In the genomic region with DNA sequence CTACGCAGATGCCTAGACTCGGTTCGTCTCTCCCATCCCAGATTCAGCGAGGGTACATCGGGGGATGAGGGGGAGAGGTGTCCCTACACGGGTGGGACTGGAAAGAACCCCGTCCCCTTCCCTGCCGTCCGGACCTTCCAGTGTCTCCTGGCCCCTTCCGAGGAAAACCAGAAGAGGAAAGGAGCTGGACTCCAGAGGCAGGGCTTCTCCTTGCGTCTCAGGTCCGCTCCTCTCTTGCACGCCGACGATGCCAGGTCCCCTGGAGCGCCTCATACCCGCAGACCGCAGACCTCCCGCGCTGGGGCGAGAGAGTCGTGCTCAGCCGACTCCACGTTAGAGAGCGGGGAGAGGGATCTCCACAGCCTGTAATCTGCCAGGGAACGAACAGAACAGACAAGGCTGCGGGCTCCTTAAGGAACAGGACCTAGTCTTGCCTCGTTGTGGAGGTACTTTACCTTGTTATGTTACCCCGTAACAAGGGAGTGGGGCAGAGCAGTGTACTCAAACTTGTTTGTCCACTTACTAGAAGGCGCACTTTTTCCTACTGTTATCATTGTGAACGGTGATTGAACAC, we compare ENCODE assay signal across 1 cellular context.
TF ChIP-seq lines count a peak whose summit lies in the region.

No MANE protein-coding gene starts in this region.

TF ChIP-seq in HepG2, 621 proteins besides CTCF, POLR2A, EP300 and RAD21 (continued from another document):
- TF ChIP-seq, protein P1, sequence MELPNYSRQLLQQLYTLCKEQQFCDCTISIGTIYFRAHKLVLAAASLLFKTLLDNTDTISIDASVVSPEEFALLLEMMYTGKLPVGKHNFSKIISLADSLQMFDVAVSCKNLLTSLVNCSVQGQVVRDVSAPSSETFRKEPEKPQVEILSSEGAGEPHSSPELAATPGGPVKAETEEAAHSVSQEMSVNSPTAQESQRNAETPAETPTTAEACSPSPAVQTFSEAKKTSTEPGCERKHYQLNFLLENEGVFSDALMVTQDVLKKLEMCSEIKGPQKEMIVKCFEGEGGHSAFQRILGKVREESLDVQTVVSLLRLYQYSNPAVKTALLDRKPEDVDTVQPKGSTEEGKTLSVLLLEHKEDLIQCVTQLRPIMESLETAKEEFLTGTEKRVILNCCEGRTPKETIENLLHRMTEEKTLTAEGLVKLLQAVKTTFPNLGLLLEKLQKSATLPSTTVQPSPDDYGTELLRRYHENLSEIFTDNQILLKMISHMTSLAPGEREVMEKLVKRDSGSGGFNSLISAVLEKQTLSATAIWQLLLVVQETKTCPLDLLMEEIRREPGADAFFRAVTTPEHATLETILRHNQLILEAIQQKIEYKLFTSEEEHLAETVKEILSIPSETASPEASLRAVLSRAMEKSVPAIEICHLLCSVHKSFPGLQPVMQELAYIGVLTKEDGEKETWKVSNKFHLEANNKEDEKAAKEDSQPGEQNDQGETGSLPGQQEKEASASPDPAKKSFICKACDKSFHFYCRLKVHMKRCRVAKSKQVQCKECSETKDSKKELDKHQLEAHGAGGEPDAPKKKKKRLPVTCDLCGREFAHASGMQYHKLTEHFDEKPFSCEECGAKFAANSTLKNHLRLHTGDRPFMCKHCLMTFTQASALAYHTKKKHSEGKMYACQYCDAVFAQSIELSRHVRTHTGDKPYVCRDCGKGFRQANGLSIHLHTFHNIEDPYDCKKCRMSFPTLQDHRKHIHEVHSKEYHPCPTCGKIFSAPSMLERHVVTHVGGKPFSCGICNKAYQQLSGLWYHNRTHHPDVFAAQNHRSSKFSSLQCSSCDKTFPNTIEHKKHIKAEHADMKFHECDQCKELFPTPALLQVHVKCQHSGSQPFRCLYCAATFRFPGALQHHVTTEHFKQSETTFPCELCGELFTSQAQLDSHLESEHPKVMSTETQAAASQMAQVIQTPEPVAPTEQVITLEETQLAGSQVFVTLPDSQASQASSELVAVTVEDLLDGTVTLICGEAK (IDR thresholded peaks at IDR 0.05) = no peak
- TF ChIP-seq, protein P1 (CRISPR knock-in tag; IDR thresholded peaks at IDR 0.05) = 0 out of 2 replicates have a peak, but pooled peaks have one; percentile 13
- TF ChIP-seq ZBTB38 (CRISPR knock-in tag; IDR thresholded peaks at IDR 0.05) = no peak
- TF ChIP-seq, protein P2, sequence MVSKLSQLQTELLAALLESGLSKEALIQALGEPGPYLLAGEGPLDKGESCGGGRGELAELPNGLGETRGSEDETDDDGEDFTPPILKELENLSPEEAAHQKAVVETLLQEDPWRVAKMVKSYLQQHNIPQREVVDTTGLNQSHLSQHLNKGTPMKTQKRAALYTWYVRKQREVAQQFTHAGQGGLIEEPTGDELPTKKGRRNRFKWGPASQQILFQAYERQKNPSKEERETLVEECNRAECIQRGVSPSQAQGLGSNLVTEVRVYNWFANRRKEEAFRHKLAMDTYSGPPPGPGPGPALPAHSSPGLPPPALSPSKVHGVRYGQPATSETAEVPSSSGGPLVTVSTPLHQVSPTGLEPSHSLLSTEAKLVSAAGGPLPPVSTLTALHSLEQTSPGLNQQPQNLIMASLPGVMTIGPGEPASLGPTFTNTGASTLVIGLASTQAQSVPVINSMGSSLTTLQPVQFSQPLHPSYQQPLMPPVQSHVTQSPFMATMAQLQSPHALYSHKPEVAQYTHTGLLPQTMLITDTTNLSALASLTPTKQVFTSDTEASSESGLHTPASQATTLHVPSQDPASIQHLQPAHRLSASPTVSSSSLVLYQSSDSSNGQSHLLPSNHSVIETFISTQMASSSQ (IDR thresholded peaks at IDR 0.05; ENCODE audit: low read depth) = no peak
- TF ChIP-seq, protein P2 (CRISPR knock-in tag; IDR thresholded peaks at IDR 0.05; ENCODE audit: borderline replicate concordance) = no peak
- TF ChIP-seq RARA (CRISPR knock-in tag; IDR thresholded peaks at IDR 0.05) = no peak
- TF ChIP-seq KDM3A (CRISPR knock-in tag; IDR thresholded peaks at IDR 0.05; ENCODE audit: low read depth) = no peak
- TF ChIP-seq ZNF225 (CRISPR knock-in tag; IDR thresholded peaks at IDR 0.05) = 0 out of 2 replicates have a peak, but pooled peaks have one; percentile 28
- peak; percentile 71; the same call in 1 of the 2 replicates for TF ChIP-seq ZNF772 (CRISPR knock-in tag; IDR thresholded peaks at IDR 0.05)
- no peak for TF ChIP-seq ZNF383 (CRISPR knock-in tag; IDR thresholded peaks at IDR 0.05; ENCODE audit: borderline replicate concordance)
- TF ChIP-seq, protein P3, sequence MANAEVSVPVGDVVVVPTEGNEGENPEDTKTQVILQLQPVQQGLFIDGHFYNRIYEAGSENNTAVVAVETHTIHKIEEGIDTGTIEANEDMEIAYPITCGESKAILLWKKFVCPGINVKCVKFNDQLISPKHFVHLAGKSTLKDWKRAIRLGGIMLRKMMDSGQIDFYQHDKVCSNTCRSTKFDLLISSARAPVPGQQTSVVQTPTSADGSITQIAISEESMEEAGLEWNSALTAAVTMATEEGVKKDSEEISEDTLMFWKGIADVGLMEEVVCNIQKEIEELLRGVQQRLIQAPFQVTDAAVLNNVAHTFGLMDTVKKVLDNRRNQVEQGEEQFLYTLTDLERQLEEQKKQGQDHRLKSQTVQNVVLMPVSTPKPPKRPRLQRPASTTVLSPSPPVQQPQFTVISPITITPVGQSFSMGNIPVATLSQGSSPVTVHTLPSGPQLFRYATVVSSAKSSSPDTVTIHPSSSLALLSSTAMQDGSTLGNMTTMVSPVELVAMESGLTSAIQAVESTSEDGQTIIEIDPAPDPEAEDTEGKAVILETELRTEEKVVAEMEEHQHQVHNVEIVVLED (CRISPR knock-in tag; IDR thresholded peaks at IDR 0.05; ENCODE audit: borderline replicate concordance) = no peak
- no peak for TF ChIP-seq ZNF333 (CRISPR knock-in tag; IDR thresholded peaks at IDR 0.05; ENCODE audit: borderline replicate concordance)
- no peak for TF ChIP-seq RAD51 (IDR thresholded peaks at IDR 0.05; ENCODE audit: borderline replicate concordance)
- TF ChIP-seq THYN1 (CRISPR knock-in tag; IDR thresholded peaks at IDR 0.05; ENCODE audit: borderline replicate concordance, low read depth) = no peak
- no peak for TF ChIP-seq SMARCE1 (IDR thresholded peaks at IDR 0.05; ENCODE audit: borderline replicate concordance)
- TF ChIP-seq TARDBP (CRISPR knock-in tag; IDR thresholded peaks at IDR 0.05) = no peak; the same call in 1 of the 2 replicates
- 0 out of 2 replicates have a peak, but pooled peaks have one; percentile 22 for TF ChIP-seq ZNF747 (CRISPR knock-in tag; IDR thresholded peaks at IDR 0.05; ENCODE audit: borderline replicate concordance)
- TF ChIP-seq, protein P4, sequence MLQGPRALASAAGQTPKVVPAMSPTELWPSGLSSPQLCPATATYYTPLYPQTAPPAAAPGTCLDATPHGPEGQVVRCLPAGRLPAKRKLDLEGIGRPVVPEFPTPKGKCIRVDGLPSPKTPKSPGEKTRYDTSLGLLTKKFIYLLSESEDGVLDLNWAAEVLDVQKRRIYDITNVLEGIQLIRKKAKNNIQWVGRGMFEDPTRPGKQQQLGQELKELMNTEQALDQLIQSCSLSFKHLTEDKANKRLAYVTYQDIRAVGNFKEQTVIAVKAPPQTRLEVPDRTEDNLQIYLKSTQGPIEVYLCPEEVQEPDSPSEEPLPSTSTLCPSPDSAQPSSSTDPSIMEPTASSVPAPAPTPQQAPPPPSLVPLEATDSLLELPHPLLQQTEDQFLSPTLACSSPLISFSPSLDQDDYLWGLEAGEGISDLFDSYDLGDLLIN (CRISPR knock-in tag; IDR thresholded peaks at IDR 0.05; ENCODE audit: borderline replicate concordance) = no peak
- TF ChIP-seq, protein P5, sequence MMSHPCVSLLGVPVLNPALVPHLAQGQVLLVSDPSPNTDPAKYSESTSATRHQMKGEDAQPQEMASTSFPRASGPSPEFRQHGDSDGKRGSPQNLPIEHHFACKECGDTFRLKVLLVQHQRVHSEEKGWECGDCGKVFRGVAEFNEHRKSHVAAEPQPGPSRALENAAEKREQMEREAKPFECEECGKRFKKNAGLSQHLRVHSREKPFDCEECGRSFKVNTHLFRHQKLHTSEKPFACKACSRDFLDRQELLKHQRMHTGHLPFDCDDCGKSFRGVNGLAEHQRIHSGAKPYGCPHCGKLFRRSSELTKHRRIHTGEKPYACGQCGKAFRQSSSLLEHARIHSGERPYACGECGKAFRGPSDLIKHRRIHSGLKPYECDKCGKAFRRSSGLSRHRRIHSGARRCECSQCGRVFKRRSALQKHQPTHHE (CRISPR knock-in tag; IDR thresholded peaks at IDR 0.05; ENCODE audit: borderline replicate concordance) = 0 out of 2 replicates have a peak, but pooled peaks have one; percentile 44
